ENCODE assay signal across 8 cellular contexts in the genomic region with DNA sequence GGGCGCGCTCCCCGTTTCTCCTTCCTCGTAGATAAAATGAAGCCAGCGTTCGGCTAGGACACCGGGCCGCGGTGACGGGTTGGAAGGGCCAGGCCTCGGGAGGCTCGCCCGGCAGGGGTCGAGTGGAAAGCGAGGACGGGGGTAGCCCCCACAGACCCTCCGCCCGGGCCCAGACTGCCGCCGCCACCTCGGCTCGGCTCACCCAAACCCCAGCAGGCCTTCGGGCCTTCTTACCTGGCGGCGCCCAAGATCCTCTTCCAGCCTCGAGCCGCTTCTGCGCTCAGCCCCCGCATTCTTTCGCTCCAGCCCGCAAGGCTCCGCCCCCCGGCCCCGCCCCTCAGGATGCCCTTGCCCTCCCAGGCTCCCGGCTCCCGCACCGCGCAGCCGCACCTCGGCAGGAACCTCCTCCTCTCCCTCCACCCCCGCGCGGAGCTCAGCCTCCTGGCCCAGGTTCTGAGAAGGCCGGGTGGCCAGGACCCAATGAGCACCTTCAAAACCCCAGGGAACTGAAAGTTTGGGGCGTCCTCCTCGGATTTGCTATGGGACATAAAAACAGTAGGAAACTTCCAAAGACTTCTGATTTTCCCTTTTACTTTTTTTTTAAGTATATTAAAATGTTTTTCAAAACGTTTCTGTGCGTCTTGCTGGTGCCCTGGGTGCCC. TPM values are rescaled to one million over a fixed set of nuclear protein-coding genes. Genes with fewer than 3 reads are reported as not detected.
A peak's percentile ranks its signal among the peaks of the same experiment; 100 is the strongest.
DNase-seq lines count a peak whose midpoint lies in the region; ATAC-seq lines count a peak whose summit lies in the region.

A gene with protein sequence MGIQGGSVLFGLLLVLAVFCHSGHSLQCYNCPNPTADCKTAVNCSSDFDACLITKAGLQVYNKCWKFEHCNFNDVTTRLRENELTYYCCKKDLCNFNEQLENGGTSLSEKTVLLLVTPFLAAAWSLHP (minus strand): TSS at position 276 of the 662 bp plus-strand sequence. CDS start 13,978 bp downstream, outside the sequence.

- H3K27me3 ChIP-seq in CD8-positive, alpha-beta memory T cell (ENCODE audit: insufficient read depth, low read length, poor library complexity, severe bottlenecking), result no peaks in the 10 kb centered on the region

- peak within 1 kb of the TSS; percentile 77 for H3K4me3 ChIP-seq in CD8-positive, alpha-beta memory T cell (ENCODE audit: low read length)

- peaks cover 23 to 41% (median 33%) of the 10 kb centered on the region in 3 donors for H3K4me1 Mint-ChIP-seq in CD8-positive, alpha-beta memory T cell
- peaks cover 29% of the 10 kb centered on the region for H3K4me1 Mint-ChIP-seq in activated CD8-positive, alpha-beta memory T cell treated with anti-CD3 and anti-CD28 coated beads, Interleukin-2, amount 10 ng/mL, durations not matched to agents 7 days and 5 days
- peaks cover 16 to 22% of the 10 kb centered on the region in 2 donors for H3K4me1 Mint-ChIP-seq in effector memory CD8-positive, alpha-beta T cell (ENCODE audit: low read depth in 2 of 2)
- peaks cover 29% of the 10 kb centered on the region for H3K4me1 Mint-ChIP-seq in memory B cell

- DNase-seq in CD8-positive, alpha-beta memory T cell, result peak; percentile 80 to 91 (median 85)
- peak; percentile 80 for DNase-seq in HS-5 (ENCODE audit: low read depth)
- peak; percentile 31 for DNase-seq in NOMO-1 treated with DMSO at 0.1 percent for 48 hours (lab: John Stamatoyannopoulos, UW; ENCODE audit: unreplicated experiment)
- peak; percentile 87 for DNase-seq in activated CD8-positive, alpha-beta memory T cell treated with anti-CD3 and anti-CD28 coated beads, Interleukin-2, amount 10 ng/mL, durations not matched to agents 7 days and 5 days
- DNase-seq in effector memory CD8-positive, alpha-beta T cell, result peak; percentile 72 to 78 (median 77)
- peak; percentile 55 to 68 for DNase-seq in memory B cell (ENCODE audit: low spot score in 2 of 2)
- peak; percentile 86 for DNase-seq in stimulated activated CD8-positive, alpha-beta memory T cell treated with anti-CD3 and anti-CD28 coated beads, Interleukin-12 subunit alpha, Interleukin-12 subunit beta, amount 100 ng/mL, for 1 hour (ENCODE audit: low read depth)

- H3K4me1 ChIP-seq in CD8-positive, alpha-beta memory T cell (ENCODE audit: insufficient read depth, low read length), result peaks cover 14% of the 10 kb centered on the region

- no peaks in the 10 kb centered on the region for H3K36me3 ChIP-seq in CD8-positive, alpha-beta memory T cell (ENCODE audit: insufficient read depth, low read length)

- no peaks in the 10 kb centered on the region for H3K9me3 ChIP-seq in CD8-positive, alpha-beta memory T cell (ENCODE audit: low read length)

- POLR2A ChIA-PET in CD8-positive, alpha-beta memory T cell (lab: Charles Lee), result interaction anchor here (1.3 to 1.4 kb wide), 2 partner anchors 36 kb away, joined by 4 to 6 read pairs; a partner anchor contains a TSS

- H3K4me3 Mint-ChIP-seq in CD8-positive, alpha-beta memory T cell, result peak within 1 kb of the TSS; percentile 89 to 94 (median 93)
- H3K4me3 Mint-ChIP-seq in activated CD8-positive, alpha-beta memory T cell treated with anti-CD3 and anti-CD28 coated beads, Interleukin-2, amount 10 ng/mL, durations not matched to agents 7 days and 5 days, result peak within 1 kb of the TSS; percentile 82
- H3K4me3 Mint-ChIP-seq in effector memory CD8-positive, alpha-beta T cell, result peak within 1 kb of the TSS; percentile 87 to 88
- H3K4me3 Mint-ChIP-seq in memory B cell, result peak within 1 kb of the TSS; percentile 90

- ATAC-seq in GM19468 (IDR thresholded peaks at IDR 0.05; ENCODE audit: extremely low read depth, unreplicated experiment) (peak; percentile 30), memory B cell (ENCODE audit: low read depth) (peak; percentile 70)
- ATAC-seq in activated CD8-positive, alpha-beta memory T cell treated with anti-CD3 and anti-CD28 coated beads, Interleukin-2, amount 10 ng/mL, durations not matched to agents 7 days and 5 days, result peak; percentile 83
- peak; percentile 72 for ATAC-seq in effector memory CD8-positive, alpha-beta T cell (replicated peaks)

- H3K9me3 Mint-ChIP-seq in CD8-positive, alpha-beta memory T cell, result no peaks in the 10 kb centered on the region
- no peaks in the 10 kb centered on the region for H3K9me3 Mint-ChIP-seq in activated CD8-positive, alpha-beta memory T cell treated with anti-CD3 and anti-CD28 coated beads, Interleukin-2, amount 10 ng/mL, durations not matched to agents 7 days and 5 days (ENCODE audit: low read depth)
- no peaks in the 10 kb centered on the region for H3K9me3 Mint-ChIP-seq in effector memory CD8-positive, alpha-beta T cell
- H3K9me3 Mint-ChIP-seq in memory B cell, result no peaks in the 10 kb centered on the region

- peak within 1 kb of the TSS; percentile 71 for H3K27ac ChIP-seq in CD8-positive, alpha-beta memory T cell (ENCODE audit: low read depth, low read length)

- H3K27me3 Mint-ChIP-seq in CD8-positive, alpha-beta memory T cell, result no peaks in the 10 kb centered on the region
- peaks cover 37% of the 10 kb centered on the region for H3K27me3 Mint-ChIP-seq in activated CD8-positive, alpha-beta memory T cell treated with anti-CD3 and anti-CD28 coated beads, Interleukin-2, amount 10 ng/mL, durations not matched to agents 7 days and 5 days
- no peaks in the 10 kb centered on the region for H3K27me3 Mint-ChIP-seq in effector memory CD8-positive, alpha-beta T cell
- no peaks in the 10 kb centered on the region for H3K27me3 Mint-ChIP-seq in memory B cell

- H3K27ac Mint-ChIP-seq in CD8-positive, alpha-beta memory T cell, result peak within 1 kb of the TSS; percentile 32 to 92 (median 86)
- H3K27ac Mint-ChIP-seq in activated CD8-positive, alpha-beta memory T cell treated with anti-CD3 and anti-CD28 coated beads, Interleukin-2, amount 10 ng/mL, durations not matched to agents 7 days and 5 days, result peak within 1 kb of the TSS; percentile 71
- peak within 1 kb of the TSS; percentile 82 to 83 for H3K27ac Mint-ChIP-seq in effector memory CD8-positive, alpha-beta T cell
- peak within 1 kb of the TSS; percentile 85 for H3K27ac Mint-ChIP-seq in memory B cell

- H3K36me3 Mint-ChIP-seq in CD8-positive, alpha-beta memory T cell, result peaks cover 0 to 1% (median 0%) of the 10 kb centered on the region in 3 donors
- peaks cover 10% of the 10 kb centered on the region for H3K36me3 Mint-ChIP-seq in activated CD8-positive, alpha-beta memory T cell treated with anti-CD3 and anti-CD28 coated beads, Interleukin-2, amount 10 ng/mL, durations not matched to agents 7 days and 5 days
- peaks cover 11% of the 10 kb centered on the region for H3K36me3 Mint-ChIP-seq in effector memory CD8-positive, alpha-beta T cell (ENCODE audit: insufficient read depth)
- H3K36me3 Mint-ChIP-seq in memory B cell, result no peaks in the 10 kb centered on the region

- CTCF ChIA-PET in CD8-positive, alpha-beta memory T cell (lab: Charles Lee), result interaction anchor here (1.0 to 1.6 kb wide), 3 partner anchors 21 to 37 kb away, joined by 4 to 6 read pairs (median 5); no protein-coding TSS in a partner anchor
- CTCF ChIA-PET in activated CD8-positive, alpha-beta memory T cell treated with anti-CD3 and anti-CD28 coated beads, Interleukin-2, amount 10 ng/mL, durations not matched to agents 7 days and 5 days (lab: Charles Lee), result interaction anchor here (0.8 to 1.6 kb wide), 5 partner anchors 10 to 57 kb away, joined by 3 to 5 read pairs (median 3); no protein-coding TSS in a partner anchor

RNA-seq across cellular contexts. Expression of the gene that starts here (rescaled TPM):
- 10 to 100 TPM; 25.2 to 28.0 TPM for total RNA-seq in CD8-positive, alpha-beta memory T cell
- 40.4 TPM for polyA plus RNA-seq in CD8-positive, alpha-beta memory T cell
- total RNA-seq in activated CD8-positive, alpha-beta memory T cell treated with anti-CD3 and anti-CD28 coated beads, Interleukin-2, amount 10 ng/mL, durations not matched to agents 7 days and 5 days, result 10 to 100 TPM; 54.1 to 70.5 TPM

Comparison
In these comparisons a context has a peak if more than half of its experiments do, and no peak if none do; other contexts are left out.
1. Peak in every context shown above with its lines: DNase-seq, ATAC-seq, H3K4me3 ChIP-seq and H3K27ac ChIP-seq.
2. DNase-seq: peak in every context shown above with its lines; median percentile 87 in activated CD8-positive, alpha-beta memory T cell treated with anti-CD3 and anti-CD28 coated beads, Interleukin-2, amount 10 ng/mL, durations not matched to agents 7 days and 5 days; 86 in stimulated activated CD8-positive, alpha-beta memory T cell treated with anti-CD3 and anti-CD28 coated beads, Interleukin-12 subunit alpha, Interleukin-12 subunit beta, amount 100 ng/mL, for 1 hour; 85 in CD8-positive, alpha-beta memory T cell; 80 in HS-5; 77 in effector memory CD8-positive, alpha-beta T cell; 62 in memory B cell; 31 in NOMO-1 treated with DMSO at 0.1 percent for 48 hours.
3. ATAC-seq: peak in every context shown above with its lines; median percentile 83 in activated CD8-positive, alpha-beta memory T cell treated with anti-CD3 and anti-CD28 coated beads, Interleukin-2, amount 10 ng/mL, durations not matched to agents 7 days and 5 days; 72 in effector memory CD8-positive, alpha-beta T cell; 70 in memory B cell; 30 in GM19468.